1 cellular context compared by ENCODE assay signal in the genomic region with DNA sequence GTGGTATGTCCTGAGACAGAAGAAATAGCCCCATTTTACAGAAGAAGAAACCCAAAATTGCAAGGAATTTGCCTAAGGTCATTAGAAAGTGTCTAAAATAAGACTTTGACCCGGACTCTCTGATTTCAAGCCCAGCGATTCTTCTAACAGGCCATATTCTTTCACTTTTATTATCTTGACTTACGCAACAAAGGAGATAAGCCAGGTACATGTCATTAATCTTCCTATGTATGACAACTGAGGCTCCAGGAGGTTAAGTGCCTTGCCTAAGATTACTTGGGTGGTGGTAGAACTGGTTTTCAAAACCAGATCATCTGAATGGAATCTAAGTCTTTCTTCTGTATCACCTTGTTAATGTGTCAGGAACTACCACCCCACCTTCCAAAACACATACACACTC.
A peak's percentile ranks its signal among the peaks of the same experiment; 100 is the strongest.
TF ChIP-seq lines count a peak whose summit lies in the region.

No MANE protein-coding gene starts in this region.

TF ChIP-seq in HCT116, 20 proteins besides CTCF, POLR2A, EP300 and RAD21 (continued from another document):
- no peak for TF ChIP-seq REST (IDR thresholded peaks at IDR 0.05; ENCODE audit: low read depth)
- no peak for TF ChIP-seq EZH2phosphoT487 (IDR thresholded peaks at IDR 0.05; ENCODE audit: borderline replicate concordance)
- peak; percentile 42; the same call in 1 of the 2 replicates for TF ChIP-seq POLR2AphosphoS5 (IDR thresholded peaks at IDR 0.05; ENCODE audit: low read depth, low read length)
- no peak for TF ChIP-seq ZFX (IDR thresholded peaks at IDR 0.05)
- TF ChIP-seq SRF (IDR thresholded peaks at IDR 0.05; ENCODE audit: low read depth) = no peak
- no peak for TF ChIP-seq EGR1 (IDR thresholded peaks at IDR 0.05; ENCODE audit: low read depth)
- TF ChIP-seq SIN3A (IDR thresholded peaks at IDR 0.05; ENCODE audit: low read depth) = peak; percentile 71; the same call in 1 of the 2 replicates
- TF ChIP-seq ZNF274 (IDR thresholded peaks at IDR 0.05; ENCODE audit: low read depth, low read length) = no peak
- TF ChIP-seq YY1 (IDR thresholded peaks at IDR 0.05; ENCODE audit: extremely low read depth, insufficient replicate concordance, low read depth, low read length) = peak; percentile 14
- peak; percentile 89 for TF ChIP-seq JUND (IDR thresholded peaks at IDR 0.05)
- no peak for TF ChIP-seq TCF7L2 (IDR thresholded peaks at IDR 0.05; ENCODE audit: borderline replicate concordance, extremely low read depth, insufficient read depth, insufficient read length)
- TF ChIP-seq CBX3 (IDR thresholded peaks at IDR 0.05; ENCODE audit: low read depth) = peak; percentile 87; the same call in 1 of the 2 replicates
- TF ChIP-seq ELF1 (IDR thresholded peaks at IDR 0.05; ENCODE audit: borderline replicate concordance, low read depth) = no peak
- TF ChIP-seq MAX (IDR thresholded peaks at IDR 0.05) = peak; percentile 55; the same call in 1 of the 2 replicates
TF ChIP-seq in HCT116: peak in this region for 9.
